1 cellular context compared by ENCODE assay signal in the genomic region with DNA sequence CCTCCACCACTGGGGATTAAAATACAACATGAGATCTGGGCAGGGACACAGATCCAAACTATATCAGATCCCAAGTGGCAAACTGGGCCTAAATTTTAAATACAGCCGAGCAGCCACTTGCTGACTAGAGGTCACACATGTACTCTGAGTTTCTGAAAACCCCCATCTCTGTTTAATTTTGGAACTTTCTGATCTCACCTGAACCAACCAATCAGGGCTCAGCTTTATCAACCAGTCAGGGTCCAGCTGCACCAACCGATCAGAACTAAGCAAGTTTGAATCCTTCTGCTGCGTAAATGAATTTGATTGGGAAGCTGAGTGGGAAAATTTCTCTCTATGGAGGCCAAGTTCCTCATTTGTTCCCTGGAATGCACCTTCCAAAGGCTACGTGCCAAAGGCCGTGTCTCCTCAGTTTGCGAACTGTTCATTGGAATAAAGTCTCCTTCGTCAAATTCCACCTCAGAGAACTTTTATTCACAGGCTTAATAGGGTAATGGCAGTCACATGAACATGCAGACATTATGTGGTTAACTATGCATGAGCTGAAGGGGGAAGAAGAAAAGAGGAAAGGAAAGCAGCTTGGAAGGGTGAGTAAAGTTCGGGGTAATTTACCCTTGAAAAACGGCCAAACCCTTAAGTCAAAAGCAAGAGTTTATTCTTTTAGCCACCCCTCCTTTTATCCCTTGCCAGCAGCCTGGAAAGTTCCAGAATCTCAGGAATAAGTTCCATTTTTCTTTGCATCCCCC.
TF ChIP-seq lines count a peak whose summit lies in the region.

No MANE protein-coding gene starts in this region.

TF ChIP-seq in SK-N-SH, 30 proteins besides CTCF, POLR2A, EP300 and RAD21 (continued from another document):
- TF ChIP-seq, protein P1, sequence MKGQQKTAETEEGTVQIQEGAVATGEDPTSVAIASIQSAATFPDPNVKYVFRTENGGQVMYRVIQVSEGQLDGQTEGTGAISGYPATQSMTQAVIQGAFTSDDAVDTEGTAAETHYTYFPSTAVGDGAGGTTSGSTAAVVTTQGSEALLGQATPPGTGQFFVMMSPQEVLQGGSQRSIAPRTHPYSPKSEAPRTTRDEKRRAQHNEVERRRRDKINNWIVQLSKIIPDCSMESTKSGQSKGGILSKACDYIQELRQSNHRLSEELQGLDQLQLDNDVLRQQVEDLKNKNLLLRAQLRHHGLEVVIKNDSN (IDR thresholded peaks at IDR 0.05; ENCODE audit: borderline replicate concordance, low read depth), result no peak
- no peak for TF ChIP-seq NFIC (IDR thresholded peaks at IDR 0.05; ENCODE audit: borderline replicate concordance)
- TF ChIP-seq TEAD4 (IDR thresholded peaks at IDR 0.05; ENCODE audit: borderline replicate concordance, insufficient read depth), result no peak
